9 cellular contexts compared by ENCODE assay signal in genomic region chr3:147411235-147411607, GRCh38. TPM values are rescaled to one million over a fixed set of nuclear protein-coding genes. Genes with fewer than 3 reads are reported as not detected.
DNase-seq lines count a peak whose midpoint lies in the region; ATAC-seq and TF ChIP-seq lines count a peak whose summit lies in the region.
"Had no signal": no experiment of that assay in that cellular context is flagged by ENCODE, and none has a peak within 500 bp of the region (broad histone marks: within the 10 kb centered on the region; RNA-seq: fewer than 3 reads in every experiment).

No MANE protein-coding gene starts in this region.

- TF ChIP-seq CTCF in lower leg skin (IDR thresholded peaks at IDR 0.05) (no peak), tibial nerve (IDR thresholded peaks at IDR 0.05) (no peak)

- CTCF ChIA-PET in activated naive CD4-positive, alpha-beta T cell treated with anti-CD3 and anti-CD28 coated beads for 36 hours (lab: Charles Lee), result no interaction called here

- peaks cover 50% of the 10 kb centered on the region for H3K4me1 Mint-ChIP-seq in activated naive CD4-positive, alpha-beta T cell treated with anti-CD3 and anti-CD28 coated beads for 36 hours (ENCODE audit: low read depth)
- peaks cover 32% of the 10 kb centered on the region for H3K4me1 Mint-ChIP-seq in activated naive CD8-positive, alpha-beta T cell treated with anti-CD3 and anti-CD28 coated beads, Interleukin-2, amount 50 U/mL, for 24 hours

- H3K9me3 Mint-ChIP-seq in activated naive CD4-positive, alpha-beta T cell treated with anti-CD3 and anti-CD28 coated beads for 36 hours, result peaks cover 13% of the 10 kb centered on the region
- peaks cover 24% of the 10 kb centered on the region for H3K9me3 Mint-ChIP-seq in activated naive CD8-positive, alpha-beta T cell treated with anti-CD3 and anti-CD28 coated beads, Interleukin-2, amount 50 U/mL, for 24 hours

- no peak overlapping the region for H3K27ac ChIP-seq in tibial nerve

- no peaks in the 10 kb centered on the region for H3K36me3 ChIP-seq in tibial nerve

- intact Hi-C loops in activated naive CD4-positive, alpha-beta T cell treated with anti-CD3 and anti-CD28 coated beads for 36 hours (cut with micrococcal nuclease), result loop anchor here (5.0 kb wide), 2 partner anchors 34 to 54 kb away; no protein-coding TSS in a partner anchor
- intact Hi-C loops in lower leg skin (cut with DNase I; ENCODE audit: low total_unique reads), result no loop called here

- peaks cover 15 to 100% of the 10 kb centered on the region in 2 donors for H3K27me3 ChIP-seq in tibial nerve

- peaks cover 21% of the 10 kb centered on the region for H3K36me3 Mint-ChIP-seq in activated naive CD4-positive, alpha-beta T cell treated with anti-CD3 and anti-CD28 coated beads for 36 hours (ENCODE audit: low read depth)
- peaks cover 31% of the 10 kb centered on the region for H3K36me3 Mint-ChIP-seq in activated naive CD8-positive, alpha-beta T cell treated with anti-CD3 and anti-CD28 coated beads, Interleukin-2, amount 50 U/mL, for 24 hours (ENCODE audit: low read depth)

- ATAC-seq in activated naive CD8-positive, alpha-beta T cell treated with anti-CD3 and anti-CD28 coated beads, Interleukin-2, amount 50 U/mL, for 24 hours, result no peak
- no peak for ATAC-seq in GM19395 (IDR thresholded peaks at IDR 0.05; ENCODE audit: unreplicated experiment)

- H3K4me3 Mint-ChIP-seq in activated naive CD4-positive, alpha-beta T cell treated with anti-CD3 and anti-CD28 coated beads for 36 hours, result peak overlapping the region; percentile 61
- H3K4me3 Mint-ChIP-seq in activated naive CD8-positive, alpha-beta T cell treated with anti-CD3 and anti-CD28 coated beads, Interleukin-2, amount 50 U/mL, for 24 hours, result peak overlapping the region; percentile 49

- TF ChIP-seq POLR2A in lower leg skin (IDR thresholded peaks at IDR 0.05) (no peak), tibial nerve (IDR thresholded peaks at IDR 0.05) (no peak)

- no peak for DNase-seq in activated naive CD4-positive, alpha-beta T cell treated with anti-CD3 and anti-CD28 coated beads for 36 hours
- no peak for DNase-seq in activated naive CD4-positive, alpha-beta T cell treated with anti-CD3 and anti-CD28 coated beads, Interleukin-2, amount 50 U/mL, for 16 hours
- no peak for DNase-seq in activated naive CD8-positive, alpha-beta T cell treated with anti-CD3 and anti-CD28 coated beads, Interleukin-2, amount 50 U/mL, for 24 hours
- DNase-seq in lower leg skin (ENCODE audit: low spot score in 2 of 2) (peak in 1 of 2 donors; percentile 82), tibial nerve (ENCODE audit: low spot score in 2 of 2) (no peak), SIG-M5 (lab: John Stamatoyannopoulos, UW) (no peak), DMS79 (lab: John Stamatoyannopoulos, UW) (no peak)

- peak in 1 of 2 donors; percentile 29 for TF ChIP-seq EP300 in tibial nerve (IDR thresholded peaks at IDR 0.05)

- H3K4me1 ChIP-seq in tibial nerve, result peaks cover 0 to 75% (median 24%) of the 10 kb centered on the region in 4 donors

- H3K27ac Mint-ChIP-seq in activated naive CD4-positive, alpha-beta T cell treated with anti-CD3 and anti-CD28 coated beads for 36 hours, result no peak overlapping the region
- H3K27ac Mint-ChIP-seq in activated naive CD8-positive, alpha-beta T cell treated with anti-CD3 and anti-CD28 coated beads, Interleukin-2, amount 50 U/mL, for 24 hours, result peak overlapping the region; percentile 79

- 1 to 3% methylated on average over 14 of the region's 14 CpGs for WGBS in lower leg skin, 2 donors
- 7% methylated on average over 14 of the region's 14 CpGs for WGBS in tibial nerve, 2 donors

- H3K9me3 ChIP-seq in tibial nerve, result peaks cover 0 to 28% (median 2%) of the 10 kb centered on the region in 4 donors

- H3K27me3 Mint-ChIP-seq in activated naive CD4-positive, alpha-beta T cell treated with anti-CD3 and anti-CD28 coated beads for 36 hours (ENCODE audit: low read depth), result peaks cover 78% of the 10 kb centered on the region
- peaks cover 85% of the 10 kb centered on the region for H3K27me3 Mint-ChIP-seq in activated naive CD8-positive, alpha-beta T cell treated with anti-CD3 and anti-CD28 coated beads, Interleukin-2, amount 50 U/mL, for 24 hours

- H3K4me3 ChIP-seq in lower leg skin (ENCODE audit: low read depth, poor library complexity, severe bottlenecking) (peak overlapping the region; percentile 32), tibial nerve (peak overlapping the region in 3 of 4 donors; percentile 3 to 45 (median 34))

RNA-seq across cellular contexts. Expression of gene ZIC1, which starts 2.1 kb away (rescaled TPM):
- not detected for total RNA-seq in activated naive CD4-positive, alpha-beta T cell treated with anti-CD3 and anti-CD28 coated beads for 36 hours
- 1 to 10 TPM in 2 of 4 donors, under 1 TPM in 2; 0.30 to 2.9 (median 1.1) TPM for total RNA-seq in lower leg skin
- total RNA-seq in tibial nerve, result not detected
- total RNA-seq: kidney epithelial cell had no signal

RNA-seq across cellular contexts. Expression of gene ZIC4, which starts 4.9 kb away (rescaled TPM):
- total RNA-seq in activated naive CD4-positive, alpha-beta T cell treated with anti-CD3 and anti-CD28 coated beads for 36 hours, result not detected
- under 1 TPM in 2 of 4 donors, not detected in 2; 0.10 TPM for total RNA-seq in lower leg skin
- under 1 TPM in 1 of 4 donors, not detected in 3; 0.21 TPM for total RNA-seq in tibial nerve
- total RNA-seq: kidney epithelial cell had no signal
